8 cellular contexts compared by ENCODE assay signal in genomic region chr13:73765651-73766384, GRCh38.
DNase-seq lines count a peak whose midpoint lies in the region; ATAC-seq, FAIRE-seq and TF ChIP-seq lines count a peak whose summit lies in the region.

No MANE protein-coding gene starts in this region.

- H3K36me3 ChIP-seq in endothelial cell of umbilical vein (ENCODE audit: control insufficient read depth in 2 of 2, extremely low read depth in 1 of 2, insufficient read depth in 2 of 2, low read length in 2 of 2), result no peaks in the 10 kb centered on the region
- H3K36me3 ChIP-seq in mucosa of rectum (ENCODE audit: control insufficient read depth in 2 of 2, insufficient read depth in 2 of 2, low read length in 2 of 2), result no peaks in the 10 kb centered on the region

- H3K9ac ChIP-seq in endothelial cell of umbilical vein (replicated peaks; ENCODE audit: extremely low read depth, insufficient read depth, low read length) (peak overlapping the region; percentile 28), mucosa of rectum (ENCODE audit: low read depth in 1 of 2, low read length in 2 of 2) (no peak overlapping the region)

- H2AFZ ChIP-seq in endothelial cell of umbilical vein (ENCODE audit: low read depth, low read length), result peak overlapping the region; percentile 14

- CTCF ChIA-PET in endothelial cell of umbilical vein (lab: Charles Lee), result interaction anchor here (0.7 to 3.4 kb wide), 4 partner anchors 9 to 1454 kb away, joined by 3 to 19 read pairs (median 4); no protein-coding TSS in a partner anchor

- H3K9me1 ChIP-seq in endothelial cell of umbilical vein (replicated peaks; ENCODE audit: control insufficient read depth, extremely low read depth, insufficient read depth, low read length), result no peaks in the 10 kb centered on the region

- peak; percentile 25 for DNase-seq in GF-D8 (lab: John Stamatoyannopoulos, UW)
- peak; percentile 93 for DNase-seq in NCI-H345 treated with DMSO at 0.1 percent for 48 hours (lab: John Stamatoyannopoulos, UW; ENCODE audit: unreplicated experiment)
- DNase-seq in activated CD8-positive, alpha-beta memory T cell treated with anti-CD3 and anti-CD28 coated beads, Interleukin-2, amount 50 U/mL, for 4 hours, result peak; percentile 68
- peak; percentile 95 for DNase-seq in endothelial cell of umbilical vein (ENCODE audit: low read depth, low spot score)
- peak; percentile 38 to 42 for DNase-seq in stimulated activated CD8-positive, alpha-beta memory T cell treated with anti-CD3 and anti-CD28 coated beads, Interleukin-15, amount 100 ng/mL, for 48 hours (ENCODE audit: low read depth in 2 of 2)
- DNase-seq in GM13977 (ENCODE audit: low spot score), result no peak

- ATAC-seq in HG02970 (IDR thresholded peaks at IDR 0.05; ENCODE audit: low FRiP score, unreplicated experiment), result peak; percentile 51

- FAIRE-seq in endothelial cell of umbilical vein (lab: Jason Lieb, UNC), result peak; percentile 93

- POLR2A ChIA-PET in endothelial cell of umbilical vein (lab: Charles Lee), result interaction anchor here (0.6 kb wide), 1 partner anchor 82 kb away, joined by 3 read pairs; no protein-coding TSS in a partner anchor

- H3K9me3 ChIP-seq in endothelial cell of umbilical vein (replicated peaks; ENCODE audit: control insufficient read depth, insufficient read depth, low read length) (no peaks in the 10 kb centered on the region), mucosa of rectum (ENCODE audit: control insufficient read depth in 2 of 2, low read length in 2 of 2) (no peaks in the 10 kb centered on the region)

- in situ Hi-C loops in GM13977 (cut with MboI; ENCODE audit: low pct_unique_long_range_greater_than_20kb, low sequenced_read_pairs, unreplicated experiment), result no loop called here

- H3K79me2 ChIP-seq in endothelial cell of umbilical vein (ENCODE audit: control insufficient read depth, insufficient read depth, low read length), result no peaks in the 10 kb centered on the region

- TF ChIP-seq CTCF in endothelial cell of umbilical vein (IDR thresholded peaks at IDR 0.05; ENCODE audit: extremely low read depth in 1 of 2, insufficient read depth in 1 of 2, low read depth in 1 of 2, low read length in 2 of 2), result no peak
- no peak for TF ChIP-seq CTCF in GM13977 (IDR thresholded peaks at IDR 0.05; ENCODE audit: extremely low read depth, insufficient read depth, missing control alignments)

- peak overlapping the region; percentile 62 for H3K27ac ChIP-seq in endothelial cell of umbilical vein (ENCODE audit: insufficient read depth, low read depth, low read length)
- peak overlapping the region; percentile 65 to 82 for H3K27ac ChIP-seq in mucosa of rectum (ENCODE audit: low read depth in 2 of 2, low read length in 2 of 2)

- H4K20me1 ChIP-seq in endothelial cell of umbilical vein (replicated peaks; ENCODE audit: control insufficient read depth, extremely low read depth, insufficient read depth, low read length), result no peaks in the 10 kb centered on the region

- peaks cover 33% of the 10 kb centered on the region for H3K4me1 ChIP-seq in endothelial cell of umbilical vein (ENCODE audit: control insufficient read depth, extremely low read depth, insufficient read depth, low read length)
- peaks cover 18 to 20% of the 10 kb centered on the region in 2 donors for H3K4me1 ChIP-seq in mucosa of rectum (ENCODE audit: control insufficient read depth in 2 of 2, insufficient read depth in 2 of 2, low read length in 2 of 2)

- dilution Hi-C loops in endothelial cell of umbilical vein (cut with MboI; ENCODE audit: extremely low pct_ligation_motif_present, low sequenced_read_pairs), result no loop called here

- H3K4me2 ChIP-seq in endothelial cell of umbilical vein (ENCODE audit: insufficient read depth, low read length), result peak overlapping the region; percentile 68

- TF ChIP-seq POLR2A in endothelial cell of umbilical vein (IDR thresholded peaks at IDR 0.05; ENCODE audit: low read depth, low read length), result no peak

- H3K4me3 ChIP-seq in endothelial cell of umbilical vein (replicated peaks in 1 of 3; ENCODE audit: insufficient read depth in 1 of 3, low read depth in 1 of 3, low read length in 3 of 3) (peak overlapping the region in 1 of 3 experiments; percentile 10), mucosa of rectum (ENCODE audit: low read length in 2 of 2) (peak overlapping the region; percentile 20 to 52)

- intact Hi-C loops in endothelial cell of umbilical vein (cut with micrococcal nuclease), result loop anchor here (1.0 to 10.0 kb wide), 8 partner anchors 63 to 809 kb away; partner anchors contain the start of gene KLF12

- H3K27me3 ChIP-seq in endothelial cell of umbilical vein (ENCODE audit: control insufficient read depth in 2 of 2, insufficient read depth in 2 of 2, low read length in 2 of 2) (no peaks in the 10 kb centered on the region), mucosa of rectum (ENCODE audit: control insufficient read depth in 2 of 2, insufficient read depth in 2 of 2, low read length in 2 of 2) (no peaks in the 10 kb centered on the region)

- TSS peak; percentile 7 for BruUV-seq in endothelial cell of umbilical vein (replicated peaks; lab: Mats Ljungman, UMichigan)

TF ChIP-seq in endothelial cell of umbilical vein, 7 proteins besides CTCF, POLR2A, EP300 and RAD21:
- no peak for TF ChIP-seq JUN (IDR thresholded peaks at IDR 0.05; ENCODE audit: borderline replicate concordance, insufficient read depth, insufficient read length, low read depth)
- TF ChIP-seq POLR2AphosphoS5 (IDR thresholded peaks at IDR 0.05; ENCODE audit: insufficient read depth, low read depth, low read length), result peak; percentile 66
- TF ChIP-seq GATA2 (IDR thresholded peaks at IDR 0.05; ENCODE audit: insufficient read depth, insufficient read length, low read depth, low read length), result peak; percentile 98
